Comparison of ENCODE assay signal across 1 cellular context in the genomic region with DNA sequence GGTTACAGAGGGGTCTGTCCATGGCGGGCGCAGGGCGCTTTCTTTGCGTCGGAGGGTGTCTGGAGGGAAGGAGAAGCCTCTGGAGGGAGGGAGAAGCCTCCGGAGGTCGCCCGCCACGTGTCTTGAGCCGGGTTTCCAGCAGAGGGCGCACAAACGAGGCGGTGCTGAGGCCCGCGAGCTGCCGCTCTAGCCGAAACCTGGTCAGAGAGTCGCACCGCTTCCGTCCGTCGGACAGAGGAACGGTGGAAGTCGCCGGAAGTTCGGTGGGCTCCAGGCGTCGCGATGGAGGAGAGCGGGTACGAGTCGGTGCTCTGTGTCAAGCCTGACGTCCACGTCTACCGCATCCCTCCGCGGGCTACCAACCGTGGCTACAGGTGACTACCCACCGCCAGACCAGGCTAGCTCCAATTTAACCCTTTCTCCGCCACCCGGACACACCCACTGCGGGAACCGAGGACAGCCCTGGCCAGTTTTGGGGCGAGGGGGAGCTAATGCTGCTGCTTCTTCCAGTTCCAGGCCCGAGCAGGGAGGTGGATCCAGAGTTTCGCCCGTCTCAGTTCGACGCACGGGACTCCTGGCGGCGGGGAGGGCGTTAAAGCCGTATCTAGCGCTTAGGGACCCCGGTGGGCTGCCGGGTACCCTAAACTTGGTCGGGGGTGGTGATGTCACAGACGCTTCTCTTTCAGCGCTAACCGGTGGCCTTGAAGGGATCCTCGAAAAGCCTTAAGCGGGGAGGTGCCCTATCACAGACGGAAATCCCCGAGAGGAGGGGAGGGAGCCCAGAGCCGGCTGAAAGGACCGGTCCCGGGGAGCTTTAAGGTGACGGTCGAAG.
TF ChIP-seq lines count a peak whose summit lies in the region.

A gene with protein sequence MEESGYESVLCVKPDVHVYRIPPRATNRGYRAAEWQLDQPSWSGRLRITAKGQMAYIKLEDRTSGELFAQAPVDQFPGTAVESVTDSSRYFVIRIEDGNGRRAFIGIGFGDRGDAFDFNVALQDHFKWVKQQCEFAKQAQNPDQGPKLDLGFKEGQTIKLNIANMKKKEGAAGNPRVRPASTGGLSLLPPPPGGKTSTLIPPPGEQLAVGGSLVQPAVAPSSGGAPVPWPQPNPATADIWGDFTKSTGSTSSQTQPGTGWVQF (plus strand): TSS at position 245 of the 832 bp plus-strand sequence. CDS start 38 bp downstream, at position 283.

TF ChIP-seq in K562, 482 proteins besides CTCF, POLR2A, EP300 and RAD21 (continued from another document and continues in another):
- TF ChIP-seq, protein P1, sequence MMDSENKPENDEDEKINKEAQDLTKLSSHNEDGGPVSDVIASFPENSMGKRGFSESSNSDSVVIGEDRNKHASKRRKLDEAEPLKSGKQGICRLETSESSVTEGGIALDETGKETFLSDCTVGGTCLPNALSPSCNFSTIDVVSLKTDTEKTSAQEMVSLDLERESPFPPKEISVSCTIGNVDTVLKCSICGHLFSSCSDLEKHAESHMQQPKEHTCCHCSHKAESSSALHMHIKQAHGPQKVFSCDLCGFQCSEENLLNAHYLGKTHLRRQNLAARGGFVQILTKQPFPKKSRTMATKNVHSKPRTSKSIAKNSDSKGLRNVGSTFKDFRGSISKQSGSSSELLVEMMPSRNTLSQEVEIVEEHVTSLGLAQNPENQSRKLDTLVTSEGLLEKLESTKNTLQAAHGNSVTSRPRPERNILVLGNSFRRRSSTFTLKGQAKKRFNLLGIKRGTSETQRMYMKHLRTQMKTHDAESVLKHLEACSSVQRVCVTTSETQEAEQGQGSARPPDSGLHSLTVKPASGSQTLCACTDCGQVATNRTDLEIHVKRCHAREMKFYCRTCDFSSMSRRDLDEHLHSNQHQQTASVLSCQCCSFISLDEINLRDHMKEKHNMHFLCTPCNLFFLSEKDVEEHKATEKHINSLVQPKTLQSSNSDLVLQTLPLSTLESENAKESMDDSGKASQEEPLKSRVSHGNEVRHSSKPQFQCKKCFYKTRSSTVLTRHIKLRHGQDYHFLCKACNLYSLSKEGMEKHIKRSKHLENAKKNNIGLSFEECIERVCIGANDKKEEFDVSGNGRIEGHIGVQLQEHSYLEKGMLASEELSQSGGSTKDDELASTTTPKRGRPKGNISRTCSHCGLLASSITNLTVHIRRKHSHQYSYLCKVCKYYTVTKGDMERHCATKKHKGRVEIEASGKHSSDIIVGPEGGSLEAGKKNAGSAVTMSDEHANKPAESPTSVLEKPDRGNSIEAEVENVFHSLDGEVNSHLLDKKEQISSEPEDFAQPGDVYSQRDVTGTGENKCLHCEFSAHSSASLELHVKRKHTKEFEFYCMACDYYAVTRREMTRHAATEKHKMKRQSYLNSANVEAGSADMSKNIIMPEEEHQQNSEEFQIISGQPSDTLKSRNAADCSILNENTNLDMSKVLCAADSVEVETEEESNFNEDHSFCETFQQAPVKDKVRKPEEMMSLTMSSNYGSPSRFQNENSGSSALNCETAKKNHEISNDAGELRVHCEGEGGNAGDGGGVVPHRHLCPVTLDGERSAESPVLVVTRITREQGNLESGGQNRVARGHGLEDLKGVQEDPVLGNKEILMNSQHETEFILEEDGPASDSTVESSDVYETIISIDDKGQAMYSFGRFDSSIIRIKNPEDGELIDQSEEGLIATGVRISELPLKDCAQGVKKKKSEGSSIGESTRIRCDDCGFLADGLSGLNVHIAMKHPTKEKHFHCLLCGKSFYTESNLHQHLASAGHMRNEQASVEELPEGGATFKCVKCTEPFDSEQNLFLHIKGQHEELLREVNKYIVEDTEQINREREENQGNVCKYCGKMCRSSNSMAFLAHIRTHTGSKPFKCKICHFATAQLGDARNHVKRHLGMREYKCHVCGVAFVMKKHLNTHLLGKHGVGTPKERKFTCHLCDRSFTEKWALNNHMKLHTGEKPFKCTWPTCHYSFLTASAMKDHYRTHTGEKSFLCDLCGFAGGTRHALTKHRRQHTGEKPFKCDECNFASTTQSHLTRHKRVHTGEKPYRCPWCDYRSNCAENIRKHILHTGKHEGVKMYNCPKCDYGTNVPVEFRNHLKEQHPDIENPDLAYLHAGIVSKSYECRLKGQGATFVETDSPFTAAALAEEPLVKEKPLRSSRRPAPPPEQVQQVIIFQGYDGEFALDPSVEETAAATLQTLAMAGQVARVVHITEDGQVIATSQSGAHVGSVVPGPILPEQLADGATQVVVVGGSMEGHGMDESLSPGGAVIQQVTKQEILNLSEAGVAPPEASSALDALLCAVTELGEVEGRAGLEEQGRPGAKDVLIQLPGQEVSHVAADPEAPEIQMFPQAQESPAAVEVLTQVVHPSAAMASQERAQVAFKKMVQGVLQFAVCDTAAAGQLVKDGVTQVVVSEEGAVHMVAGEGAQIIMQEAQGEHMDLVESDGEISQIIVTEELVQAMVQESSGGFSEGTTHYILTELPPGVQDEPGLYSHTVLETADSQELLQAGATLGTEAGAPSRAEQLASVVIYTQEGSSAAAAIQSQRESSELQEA (IDR thresholded peaks at IDR 0.05; ENCODE audit: low read depth): no peak
- TF ChIP-seq SP2 (IDR thresholded peaks at IDR 0.05; ENCODE audit: extremely low read depth, low read depth, low read length, poor library complexity, severe bottlenecking): peak; percentile 98
- TF ChIP-seq, protein P2, sequence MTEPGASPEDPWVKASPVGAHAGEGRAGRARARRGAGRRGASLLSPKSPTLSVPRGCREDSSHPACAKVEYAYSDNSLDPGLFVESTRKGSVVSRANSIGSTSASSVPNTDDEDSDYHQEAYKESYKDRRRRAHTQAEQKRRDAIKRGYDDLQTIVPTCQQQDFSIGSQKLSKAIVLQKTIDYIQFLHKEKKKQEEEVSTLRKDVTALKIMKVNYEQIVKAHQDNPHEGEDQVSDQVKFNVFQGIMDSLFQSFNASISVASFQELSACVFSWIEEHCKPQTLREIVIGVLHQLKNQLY (CRISPR knock-in tag; conservative IDR thresholded peaks at IDR 0.05): no peak
- TF ChIP-seq DACH1 (IDR thresholded peaks at IDR 0.05; ENCODE audit: partially characterized antibody): no peak
- TF ChIP-seq ZNF717 (CRISPR knock-in tag; IDR thresholded peaks at IDR 0.05): no peak
- 0 out of 2 replicates have a peak, but pooled peaks have one; percentile 12 for TF ChIP-seq ZEB2 (IDR thresholded peaks at IDR 0.05)
- TF ChIP-seq ZNF764 (CRISPR knock-in tag; IDR thresholded peaks at IDR 0.05; ENCODE audit: low read depth): no peak
- peak; percentile 98 for TF ChIP-seq KLF13 (tag; IDR thresholded peaks at IDR 0.05; ENCODE audit: borderline replicate concordance, low read depth)
- no peak for TF ChIP-seq PHF21A (IDR thresholded peaks at IDR 0.05; ENCODE audit: borderline replicate concordance, low read depth)
- TF ChIP-seq ZC3H11A (IDR thresholded peaks at IDR 0.05; ENCODE audit: low read depth, low read length): peak; percentile 52; the same call in 1 of the 2 replicates
- TF ChIP-seq, protein P3, sequence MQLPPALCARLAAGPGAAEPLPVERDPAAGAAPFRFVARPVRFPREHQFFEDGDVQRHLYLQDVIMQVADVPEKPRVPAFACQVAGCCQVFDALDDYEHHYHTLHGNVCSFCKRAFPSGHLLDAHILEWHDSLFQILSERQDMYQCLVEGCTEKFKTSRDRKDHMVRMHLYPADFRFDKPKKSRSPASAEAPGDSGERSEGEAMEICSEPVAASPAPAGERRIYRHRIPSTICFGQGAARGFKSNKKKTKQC (CRISPR knock-in tag; IDR thresholded peaks at IDR 0.05): peak; percentile 86
- TF ChIP-seq, protein P4, sequence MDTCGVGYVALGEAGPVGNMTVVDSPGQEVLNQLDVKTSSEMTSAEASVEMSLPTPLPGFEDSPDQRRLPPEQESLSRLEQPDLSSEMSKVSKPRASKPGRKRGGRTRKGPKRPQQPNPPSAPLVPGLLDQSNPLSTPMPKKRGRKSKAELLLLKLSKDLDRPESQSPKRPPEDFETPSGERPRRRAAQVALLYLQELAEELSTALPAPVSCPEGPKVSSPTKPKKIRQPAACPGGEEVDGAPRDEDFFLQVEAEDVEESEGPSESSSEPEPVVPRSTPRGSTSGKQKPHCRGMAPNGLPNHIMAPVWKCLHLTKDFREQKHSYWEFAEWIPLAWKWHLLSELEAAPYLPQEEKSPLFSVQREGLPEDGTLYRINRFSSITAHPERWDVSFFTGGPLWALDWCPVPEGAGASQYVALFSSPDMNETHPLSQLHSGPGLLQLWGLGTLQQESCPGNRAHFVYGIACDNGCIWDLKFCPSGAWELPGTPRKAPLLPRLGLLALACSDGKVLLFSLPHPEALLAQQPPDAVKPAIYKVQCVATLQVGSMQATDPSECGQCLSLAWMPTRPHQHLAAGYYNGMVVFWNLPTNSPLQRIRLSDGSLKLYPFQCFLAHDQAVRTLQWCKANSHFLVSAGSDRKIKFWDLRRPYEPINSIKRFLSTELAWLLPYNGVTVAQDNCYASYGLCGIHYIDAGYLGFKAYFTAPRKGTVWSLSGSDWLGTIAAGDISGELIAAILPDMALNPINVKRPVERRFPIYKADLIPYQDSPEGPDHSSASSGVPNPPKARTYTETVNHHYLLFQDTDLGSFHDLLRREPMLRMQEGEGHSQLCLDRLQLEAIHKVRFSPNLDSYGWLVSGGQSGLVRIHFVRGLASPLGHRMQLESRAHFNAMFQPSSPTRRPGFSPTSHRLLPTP (IDR thresholded peaks at IDR 0.05; ENCODE audit: borderline replicate concordance, extremely low read depth, insufficient read length): no peak
- peak; percentile 78 for TF ChIP-seq RNF2 (IDR thresholded peaks at IDR 0.05)
- no peak for TF ChIP-seq TSC22D4 (tag; IDR thresholded peaks at IDR 0.05)
- peak; percentile 64 for TF ChIP-seq ZNF384 (IDR thresholded peaks at IDR 0.05; ENCODE audit: low read depth, low read length)
- TF ChIP-seq TEAD4 (IDR thresholded peaks at IDR 0.05; ENCODE audit: low read length): peak; percentile 63; the same call in 1 of the 2 replicates
- TF ChIP-seq TEAD4 (CRISPR knock-in tag; IDR thresholded peaks at IDR 0.05; ENCODE audit: borderline replicate concordance): no peak
- peak; percentile 99 for TF ChIP-seq MNT (conservative IDR thresholded peaks at IDR 0.05)
- TF ChIP-seq, protein P5, sequence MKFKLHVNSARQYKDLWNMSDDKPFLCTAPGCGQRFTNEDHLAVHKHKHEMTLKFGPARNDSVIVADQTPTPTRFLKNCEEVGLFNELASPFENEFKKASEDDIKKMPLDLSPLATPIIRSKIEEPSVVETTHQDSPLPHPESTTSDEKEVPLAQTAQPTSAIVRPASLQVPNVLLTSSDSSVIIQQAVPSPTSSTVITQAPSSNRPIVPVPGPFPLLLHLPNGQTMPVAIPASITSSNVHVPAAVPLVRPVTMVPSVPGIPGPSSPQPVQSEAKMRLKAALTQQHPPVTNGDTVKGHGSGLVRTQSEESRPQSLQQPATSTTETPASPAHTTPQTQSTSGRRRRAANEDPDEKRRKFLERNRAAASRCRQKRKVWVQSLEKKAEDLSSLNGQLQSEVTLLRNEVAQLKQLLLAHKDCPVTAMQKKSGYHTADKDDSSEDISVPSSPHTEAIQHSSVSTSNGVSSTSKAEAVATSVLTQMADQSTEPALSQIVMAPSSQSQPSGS (CRISPR knock-in tag; IDR thresholded peaks at IDR 0.05): no peak
- TF ChIP-seq CEBPB (tag; IDR thresholded peaks at IDR 0.05): no peak
- no peak for TF ChIP-seq PTTG1 (tag; IDR thresholded peaks at IDR 0.05; ENCODE audit: low read depth)
- peak; percentile 63; the same call in 1 of the 2 replicates for TF ChIP-seq FOXJ2 (tag; IDR thresholded peaks at IDR 0.05)
- TF ChIP-seq MYBL2 (IDR thresholded peaks at IDR 0.05; ENCODE audit: low read depth): no peak
- no peak for TF ChIP-seq MYBL2 (CRISPR knock-in tag; IDR thresholded peaks at IDR 0.05; ENCODE audit: borderline replicate concordance)
- TF ChIP-seq, protein P6, sequence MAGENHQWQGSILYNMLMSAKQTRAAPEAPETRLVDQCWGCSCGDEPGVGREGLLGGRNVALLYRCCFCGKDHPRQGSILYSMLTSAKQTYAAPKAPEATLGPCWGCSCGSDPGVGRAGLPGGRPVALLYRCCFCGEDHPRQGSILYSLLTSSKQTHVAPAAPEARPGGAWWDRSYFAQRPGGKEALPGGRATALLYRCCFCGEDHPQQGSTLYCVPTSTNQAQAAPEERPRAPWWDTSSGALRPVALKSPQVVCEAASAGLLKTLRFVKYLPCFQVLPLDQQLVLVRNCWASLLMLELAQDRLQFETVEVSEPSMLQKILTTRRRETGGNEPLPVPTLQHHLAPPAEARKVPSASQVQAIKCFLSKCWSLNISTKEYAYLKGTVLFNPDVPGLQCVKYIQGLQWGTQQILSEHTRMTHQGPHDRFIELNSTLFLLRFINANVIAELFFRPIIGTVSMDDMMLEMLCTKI (IDR thresholded peaks at IDR 0.05; ENCODE audit: partially characterized antibody): no peak
- peak; percentile 83; the same call in 1 of the 2 replicates for TF ChIP-seq JUN (IDR thresholded peaks at IDR 0.05; ENCODE audit: borderline replicate concordance, low read depth, low read length)
- peak; percentile 83; the same call in 1 of the 2 replicates for TF ChIP-seq JUN (CRISPR knock-in tag; IDR thresholded peaks at IDR 0.05; ENCODE audit: borderline replicate concordance)
- peak; percentile 91 for TF ChIP-seq CTBP1 (IDR thresholded peaks at IDR 0.05; ENCODE audit: borderline replicate concordance)
- TF ChIP-seq OTX1 (CRISPR knock-in tag; IDR thresholded peaks at IDR 0.05): 0 out of 2 replicates have a peak, but pooled peaks have one; percentile 6
- TF ChIP-seq ZSCAN29 (IDR thresholded peaks at IDR 0.05): no peak
- TF ChIP-seq CHD4 (IDR thresholded peaks at IDR 0.05; ENCODE audit: insufficient read depth, insufficient replicate concordance, low read depth, low read length, poor library complexity, severe bottlenecking): no peak
- 0 out of 2 replicates have a peak, but pooled peaks have one; percentile 30 for TF ChIP-seq ZNF143 (CRISPR knock-in tag; IDR thresholded peaks at IDR 0.05)
- TF ChIP-seq ZNF239 (CRISPR knock-in tag; IDR thresholded peaks at IDR 0.05): no peak
- TF ChIP-seq PHB (CRISPR knock-in tag; IDR thresholded peaks at IDR 0.05): no peak
- no peak for TF ChIP-seq HBP1 (CRISPR knock-in tag; IDR thresholded peaks at IDR 0.05)
- TF ChIP-seq BRD4 (IDR thresholded peaks at IDR 0.05): no peak
- TF ChIP-seq KDM1A (IDR thresholded peaks at IDR 0.05): no peak
- peak; percentile 49 for TF ChIP-seq ZBTB7A (IDR thresholded peaks at IDR 0.05; ENCODE audit: borderline replicate concordance, control insufficient read depth, low read depth, low read length)
- TF ChIP-seq TEAD2 (tag; IDR thresholded peaks at IDR 0.05): no peak
